Comparison of ENCODE assay signal across 17 cellular contexts in genomic region chr3:29538610-29538958, GRCh38.
DNase-seq lines count a peak whose midpoint lies in the region; ATAC-seq and TF ChIP-seq lines count a peak whose summit lies in the region.
"Had no signal": no experiment of that assay in that cellular context is flagged by ENCODE, and none has a peak within 500 bp of the region (broad histone marks: within the 10 kb centered on the region; RNA-seq: fewer than 3 reads in every experiment).

No MANE protein-coding gene starts in this region.

- H3K9me3 Mint-ChIP-seq in nephron = no peaks in the 10 kb centered on the region
- H3K9me3 Mint-ChIP-seq in natural killer cell treated with Interleukin-12 subunit alpha and Interleukin-12 subunit beta and Interleukin-15 and Interleukin-18, amount 100 ng/mL, for 72 hours = peaks cover 7% of the 10 kb centered on the region
- H3K9me3 Mint-ChIP-seq: CD14-positive monocyte; CD8-positive, alpha-beta T cell; IgD-negative memory B cell had no signal

- intact Hi-C loops in right cardiac atrium (cut with DNase I) = no loop called here
- intact Hi-C loops in left cardiac atrium (cut with DNase I) = no loop called here
- intact Hi-C loops in thyroid gland (cut with DNase I) = no loop called here

- ATAC-seq in right cardiac atrium (peak; percentile 30 to 53), left cardiac atrium (no peak), upper lobe of left lung (ENCODE audit: low FRiP score in 2 of 2) (no peak)
- no peak for ATAC-seq in natural killer cell treated with Interleukin-12 subunit alpha and Interleukin-12 subunit beta and Interleukin-15 and Interleukin-18, amount 100 ng/mL, for 72 hours
- ATAC-seq: A549; CD8-positive, alpha-beta T cell had no signal

- WGBS in right cardiac atrium = 50% methylated on average over 2 of the region's 2 CpGs
- WGBS in thyroid gland, 2 donors = 77 to 79% methylated on average over 2 of the region's 2 CpGs
- 82 to 83% methylated on average over 2 of the region's 2 CpGs for WGBS in upper lobe of left lung, 2 donors

- no peak overlapping the region for H3K4me3 Mint-ChIP-seq in nephron
- H3K4me3 Mint-ChIP-seq in natural killer cell treated with Interleukin-12 subunit alpha and Interleukin-12 subunit beta and Interleukin-15 and Interleukin-18, amount 100 ng/mL, for 72 hours = no peak overlapping the region
- H3K4me3 Mint-ChIP-seq: CD14-positive monocyte; CD8-positive, alpha-beta T cell; IgD-negative memory B cell had no signal

- H3K27ac ChIP-seq in right cardiac atrium (ENCODE audit: low read length) = no peak overlapping the region
- peak overlapping the region; percentile 71 for H3K27ac ChIP-seq in VCaP
- peak overlapping the region in 2 of 3 donors; percentile 24 to 33 for H3K27ac ChIP-seq in thyroid gland
- peak overlapping the region in 1 of 4 donors; percentile 43 for H3K27ac ChIP-seq in upper lobe of left lung
- H3K27ac ChIP-seq: A549 had no signal

- TF ChIP-seq CTCF in VCaP (conservative IDR thresholded peaks at IDR 0.05) (no peak), nephron (IDR thresholded peaks at IDR 0.05; ENCODE audit: unreplicated experiment in 3 of 3) (no peak), thyroid gland (IDR thresholded peaks at IDR 0.05) (no peak), upper lobe of left lung (IDR thresholded peaks at IDR 0.05) (no peak)

- DNase-seq in right cardiac atrium = no peak
- no peak for DNase-seq in left cardiac atrium
- DNase-seq in thyroid gland = no peak
- no peak for DNase-seq in upper lobe of left lung
- no peak for DNase-seq in natural killer cell treated with Interleukin-12 subunit alpha and Interleukin-12 subunit beta and Interleukin-15 and Interleukin-18, amount 100 ng/mL, for 72 hours (ENCODE audit: low spot score)
- DNase-seq in DMS79 treated with DMSO at 0.1 percent for 48 hours (lab: John Stamatoyannopoulos, UW) = no peak
- DNase-seq: CD8-positive, alpha-beta T cell; COR-L47; DMS153; DND-41; GDM1 had no signal

- H3K27me3 ChIP-seq in right cardiac atrium (ENCODE audit: control insufficient read depth, insufficient read depth) (no peaks in the 10 kb centered on the region), thyroid gland (no peaks in the 10 kb centered on the region), upper lobe of left lung (no peaks in the 10 kb centered on the region)

- peaks cover 15% of the 10 kb centered on the region for H3K4me1 Mint-ChIP-seq in nephron
- no peaks in the 10 kb centered on the region for H3K4me1 Mint-ChIP-seq in natural killer cell treated with Interleukin-12 subunit alpha and Interleukin-12 subunit beta and Interleukin-15 and Interleukin-18, amount 100 ng/mL, for 72 hours (ENCODE audit: low read depth in 2 of 2)
- H3K4me1 Mint-ChIP-seq: CD14-positive monocyte, IgD-negative memory B cell had no signal

- TF ChIP-seq POLR2A in thyroid gland (IDR thresholded peaks at IDR 0.05) (no peak), upper lobe of left lung (IDR thresholded peaks at IDR 0.05) (no peak)

- H3K9me3 ChIP-seq in right cardiac atrium (ENCODE audit: control insufficient read depth, low read length) (no peaks in the 10 kb centered on the region), thyroid gland (no peaks in the 10 kb centered on the region), upper lobe of left lung (no peaks in the 10 kb centered on the region)
- H3K9me3 ChIP-seq: A549, HAP-1 had no signal

- no peaks in the 10 kb centered on the region for H3K36me3 Mint-ChIP-seq in nephron (ENCODE audit: low read depth)
- H3K36me3 Mint-ChIP-seq in natural killer cell treated with Interleukin-12 subunit alpha and Interleukin-12 subunit beta and Interleukin-15 and Interleukin-18, amount 100 ng/mL, for 72 hours = no peaks in the 10 kb centered on the region
- H3K36me3 Mint-ChIP-seq: CD14-positive monocyte; CD8-positive, alpha-beta T cell; IgD-negative memory B cell had no signal

- H3K4me1 ChIP-seq in right cardiac atrium (ENCODE audit: control insufficient read depth, insufficient read depth, low read length) (peaks cover 8% of the 10 kb centered on the region), thyroid gland (peaks cover 36 to 40% of the 10 kb centered on the region in 2 donors), upper lobe of left lung (peaks cover 0 to 20% (median 14%) of the 10 kb centered on the region in 4 donors)
- H3K4me1 ChIP-seq: A549, HAP-1 had no signal

- H3K36me3 ChIP-seq in thyroid gland (no peaks in the 10 kb centered on the region), upper lobe of left lung (no peaks in the 10 kb centered on the region)
- H3K36me3 ChIP-seq: HAP-1 had no signal

- peak overlapping the region in 2 of 3 experiments; percentile 12 to 34 for H3K27ac Mint-ChIP-seq in nephron
- H3K27ac Mint-ChIP-seq in natural killer cell treated with Interleukin-12 subunit alpha and Interleukin-12 subunit beta and Interleukin-15 and Interleukin-18, amount 100 ng/mL, for 72 hours = no peak overlapping the region
- H3K27ac Mint-ChIP-seq: CD14-positive monocyte; CD8-positive, alpha-beta T cell; IgD-negative memory B cell had no signal

- H3K4me3 ChIP-seq in right cardiac atrium (ENCODE audit: low read length) (no peak overlapping the region), thyroid gland (replicated peaks in 1 of 3) (no peak overlapping the region), upper lobe of left lung (no peak overlapping the region)
- H3K4me3 ChIP-seq: A549, HAP-1 had no signal

- H3K27me3 Mint-ChIP-seq in nephron (ENCODE audit: low read depth) = no peaks in the 10 kb centered on the region
- H3K27me3 Mint-ChIP-seq in natural killer cell treated with Interleukin-12 subunit alpha and Interleukin-12 subunit beta and Interleukin-15 and Interleukin-18, amount 100 ng/mL, for 72 hours = no peaks in the 10 kb centered on the region
- H3K27me3 Mint-ChIP-seq: IgD-negative memory B cell had no signal

- TF ChIP-seq EP300 in upper lobe of left lung (IDR thresholded peaks at IDR 0.05) = no peak

Comparison
In these comparisons a context has a peak if more than half of its experiments do, and no peak if none do; other contexts are left out.
1. ATAC-seq: peak in right cardiac atrium (2 of 2); none in left cardiac atrium (0 of 2), upper lobe of left lung (0 of 2) and natural killer cell treated with Interleukin-12 subunit alpha and Interleukin-12 subunit beta and Interleukin-15 and Interleukin-18, amount 100 ng/mL, for 72 hours (0 of 2).
2. H3K27ac Mint-ChIP-seq: peak in nephron (2 of 3); none in natural killer cell treated with Interleukin-12 subunit alpha and Interleukin-12 subunit beta and Interleukin-15 and Interleukin-18, amount 100 ng/mL, for 72 hours (0 of 2).